ENCODE assay signal across 8 cellular contexts in genomic region chr11:30586251-30587144, GRCh38. TPM values are rescaled to one million over a fixed set of nuclear protein-coding genes. Genes with fewer than 3 reads are reported as not detected.
A peak's percentile ranks its signal among the peaks of the same experiment; 100 is the strongest.
DNase-seq lines count a peak whose midpoint lies in the region; FAIRE-seq lines count a peak whose summit lies in the region.

A gene with protein sequence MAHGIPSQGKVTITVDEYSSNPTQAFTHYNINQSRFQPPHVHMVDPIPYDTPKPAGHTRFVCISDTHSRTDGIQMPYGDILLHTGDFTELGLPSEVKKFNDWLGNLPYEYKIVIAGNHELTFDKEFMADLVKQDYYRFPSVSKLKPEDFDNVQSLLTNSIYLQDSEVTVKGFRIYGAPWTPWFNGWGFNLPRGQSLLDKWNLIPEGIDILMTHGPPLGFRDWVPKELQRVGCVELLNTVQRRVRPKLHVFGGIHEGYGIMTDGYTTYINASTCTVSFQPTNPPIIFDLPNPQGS (minus strand): TSS chr11:30586353. CDS start chr11:30580373, 5,980 bp downstream.

- peaks cover 56% of the 10 kb centered on the region for H3K27me3 Mint-ChIP-seq in activated CD4-positive, alpha-beta T cell treated with anti-CD3 and anti-CD28 coated beads, Interleukin-2, amount 10 ng/mL, durations not matched to agents 24 days and 14 days

- H3K9me3 ChIP-seq in iPS-20b (ENCODE audit: insufficient read depth, low read depth, low read length) (no peaks in the 10 kb centered on the region), small intestine (ENCODE audit: control insufficient read depth, low read depth) (no peaks in the 10 kb centered on the region)

- H3K27ac ChIP-seq in iPS-20b (ENCODE audit: low read length) (no peak within 1 kb of the TSS), small intestine (ENCODE audit: low read depth in 1 of 2, low read length in 1 of 2) (no peak within 1 kb of the TSS)

- H3K36me3 ChIP-seq in H7 (replicated peaks; ENCODE audit: control insufficient read depth, insufficient read depth, low read length) (no peaks in the 10 kb centered on the region), iPS-20b (ENCODE audit: insufficient read depth, low read depth, low read length) (no peaks in the 10 kb centered on the region), small intestine (ENCODE audit: control insufficient read depth in 2 of 2, insufficient read depth in 2 of 2, low read length in 2 of 2) (no peaks in the 10 kb centered on the region)

- intact Hi-C loops in activated CD4-positive, alpha-beta T cell treated with anti-CD3 and anti-CD28 coated beads, Interleukin-2, amount 10 ng/mL, durations not matched to agents 24 days and 14 days (cut with micrococcal nuclease) = loop anchor here (10.0 kb wide), 1 partner anchor 242 kb away; no protein-coding TSS in a partner anchor

- 5% methylated on average over 37 to 49 of the region's 49 CpGs for WGBS in small intestine, 3 donors

- no peak within 1 kb of the TSS for H3K27ac Mint-ChIP-seq in activated CD4-positive, alpha-beta T cell treated with anti-CD3 and anti-CD28 coated beads, Interleukin-2, amount 10 ng/mL, durations not matched to agents 24 days and 14 days

- peaks cover 32% of the 10 kb centered on the region for H3K27me3 ChIP-seq in H7 (ENCODE audit: control insufficient read depth, insufficient read depth, low read length)
- H3K27me3 ChIP-seq in iPS-20b (ENCODE audit: insufficient read depth, low read length) = peaks cover 60% of the 10 kb centered on the region
- peaks cover 4 to 16% of the 10 kb centered on the region in 2 donors for H3K27me3 ChIP-seq in small intestine (ENCODE audit: control insufficient read depth in 2 of 2, insufficient read depth in 2 of 2, low read length in 2 of 2)

- H3K4me3 ChIP-seq in H7 (ENCODE audit: insufficient read depth, low read depth, low read length) = peak within 1 kb of the TSS; percentile 73
- peak within 1 kb of the TSS; percentile 81 for H3K4me3 ChIP-seq in iPS-20b (ENCODE audit: low read length)
- H3K4me3 ChIP-seq in small intestine (ENCODE audit: low read depth in 1 of 2, low read length in 2 of 2) = peak within 1 kb of the TSS; percentile 30 to 48

- peak; percentile 74 for DNase-seq in activated CD4-positive, alpha-beta T cell treated with anti-CD3 and anti-CD28 coated beads, Interleukin-2, amount 10 ng/mL, durations not matched to agents 24 days and 14 days
- DNase-seq in activated CD4-positive, alpha-beta T cell treated with anti-CD3 and anti-CD28 coated beads for 4 hours = no peak
- DNase-seq in H7 (peak; percentile 91), NCI-H1105 treated with DMSO at 0.1 percent for 48 hours (lab: John Stamatoyannopoulos, UW) (peak; percentile 29), astrocyte of the hippocampus (ENCODE audit: low read depth, low spot score) (peak; percentile 51), small intestine (no peak)
- DNase-seq in effector CD4-positive, alpha-beta T cell = no peak

- H3K9me3 Mint-ChIP-seq in activated CD4-positive, alpha-beta T cell treated with anti-CD3 and anti-CD28 coated beads, Interleukin-2, amount 10 ng/mL, durations not matched to agents 24 days and 14 days = no peaks in the 10 kb centered on the region

- H3K4me3 Mint-ChIP-seq in activated CD4-positive, alpha-beta T cell treated with anti-CD3 and anti-CD28 coated beads, Interleukin-2, amount 10 ng/mL, durations not matched to agents 24 days and 14 days = peak within 1 kb of the TSS; percentile 69

- H3K4me1 ChIP-seq in iPS-20b (ENCODE audit: insufficient read depth, low read length) = peaks cover 7% of the 10 kb centered on the region; the same call in 1 of the 2 replicates
- H3K4me1 ChIP-seq in small intestine (ENCODE audit: control insufficient read depth in 2 of 2, insufficient read depth in 1 of 2, low read depth in 1 of 2, low read length in 1 of 2) = no peaks in the 10 kb centered on the region

- H3K9ac ChIP-seq in iPS-20b (ENCODE audit: low read depth, low read length) = peak within 1 kb of the TSS; percentile 74; the same call in 1 of the 2 replicates

- no peak for FAIRE-seq in small intestine (lab: Jason Lieb, UNC)

- peaks cover 2% of the 10 kb centered on the region for H3K4me1 Mint-ChIP-seq in activated CD4-positive, alpha-beta T cell treated with anti-CD3 and anti-CD28 coated beads, Interleukin-2, amount 10 ng/mL, durations not matched to agents 24 days and 14 days

- no peaks in the 10 kb centered on the region for H3K36me3 Mint-ChIP-seq in activated CD4-positive, alpha-beta T cell treated with anti-CD3 and anti-CD28 coated beads, Interleukin-2, amount 10 ng/mL, durations not matched to agents 24 days and 14 days (ENCODE audit: low read depth)

RNA-seq across cellular contexts. Expression of the gene that starts here (rescaled TPM):
- total RNA-seq in activated CD4-positive, alpha-beta T cell treated with anti-CD3 and anti-CD28 coated beads, Interleukin-2, amount 10 ng/mL, durations not matched to agents 24 days and 14 days = not detected in 2 replicates
- total RNA-seq in H7 (2014; rRNA removed; shearing (Covaris generic)) = 0.48 and 0.89 TPM in 2 replicates
- polyA plus RNA-seq in small intestine = 1 to 10 TPM in 1 of 3 donors, not detected in 2; 1.1 TPM

Comparison
In these comparisons a context has a peak if more than half of its experiments do, and no peak if none do; other contexts are left out.
1. Peak in DNase-seq in activated CD4-positive, alpha-beta T cell treated with anti-CD3 and anti-CD28 coated beads, Interleukin-2, amount 10 ng/mL, durations not matched to agents 24 days and 14 days; RNA of the gene not detected or under 1 TPM.
2. Peak in DNase-seq and H3K4me3 ChIP-seq in H7; RNA of the gene not detected or under 1 TPM.
3. DNase-seq: peak in NCI-H1105 treated with DMSO at 0.1 percent for 48 hours (single experiment) and astrocyte of the hippocampus (single experiment); none in activated CD4-positive, alpha-beta T cell treated with anti-CD3 and anti-CD28 coated beads for 4 hours (0 of 2), small intestine (single experiment) and effector CD4-positive, alpha-beta T cell (single experiment).
4. Peak in every context shown above with its lines, with median percentiles within 50 percentile points of each other: H3K4me3 ChIP-seq.